ENCODE assay signal across 8 cellular contexts in genomic region chr6:106097368-106098231, GRCh38. TPM values are rescaled to one million over a fixed set of nuclear protein-coding genes. Genes with fewer than 3 reads are reported as not detected.
DNase-seq lines count a peak whose midpoint lies in the region; ATAC-seq and TF ChIP-seq lines count a peak whose summit lies in the region.

No MANE protein-coding gene starts in this region.

- H3K27ac Mint-ChIP-seq in neural crest cell (ENCODE audit: unreplicated experiment): peak overlapping the region; percentile 31

- peaks cover 51% of the 10 kb centered on the region for H3K27me3 Mint-ChIP-seq in neural crest cell (ENCODE audit: low read depth)

- peak; percentile 41 for DNase-seq in GDM1 (lab: John Stamatoyannopoulos, UW)
- DNase-seq in KBM-7: peak; percentile 84
- peak; percentile 58 to 60 for DNase-seq in activated CD4-positive, alpha-beta T cell treated with anti-CD3 and anti-CD28 coated beads for 4 hours
- DNase-seq in epithelial cell of esophagus (ENCODE audit: low read depth): peak; percentile 38
- DNase-seq in neural crest cell (ENCODE audit: low read depth, low spot score): no peak
- no peak for DNase-seq in C1 segment of cervical spinal cord (lab: John Stamatoyannopoulos, UW)
- DNase-seq in AG08396 (ENCODE audit: low spot score): no peak

- peak overlapping the region; percentile 78 for H3K4me3 Mint-ChIP-seq in neural crest cell

- peaks cover 23% of the 10 kb centered on the region for H3K4me1 Mint-ChIP-seq in neural crest cell

- in situ Hi-C loops in KBM-7 (cut with MboI; ENCODE audit: low pct_unique_long_range_greater_than_20kb, low sequenced_read_pairs): no loop called here

- peak; percentile 55 for ATAC-seq in GM21528 (IDR thresholded peaks at IDR 0.05; ENCODE audit: low FRiP score, unreplicated experiment)

- TF ChIP-seq CTCF in epithelial cell of esophagus (IDR thresholded peaks at IDR 0.05; ENCODE audit: insufficient read depth, low read depth, low read length, missing control alignments) (no peak), neural crest cell (conservative IDR thresholded peaks at IDR 0.05) (no peak)

- H3K36me3 Mint-ChIP-seq in neural crest cell (ENCODE audit: low read depth): no peaks in the 10 kb centered on the region

- no peaks in the 10 kb centered on the region for H3K9me3 Mint-ChIP-seq in neural crest cell

- H3K4me3 ChIP-seq in epithelial cell of esophagus (ENCODE audit: low read length): peak overlapping the region; percentile 58

RNA-seq across cellular contexts. Expression of gene PRDM1, which starts 11.5 kb away (rescaled TPM):
- total RNA-seq in neural crest cell: 1.2 and 1.7 TPM in 2 replicates

Comparison
In these comparisons a context has a peak if more than half of its experiments do, and no peak if none do; other contexts are left out.
1. DNase-seq: peak in GDM1 (single experiment), KBM-7 (single experiment), activated CD4-positive, alpha-beta T cell treated with anti-CD3 and anti-CD28 coated beads for 4 hours (2 of 2) and epithelial cell of esophagus (single experiment); none in neural crest cell (single experiment), C1 segment of cervical spinal cord (0 of 14) and AG08396 (single experiment).